In the genomic region with DNA sequence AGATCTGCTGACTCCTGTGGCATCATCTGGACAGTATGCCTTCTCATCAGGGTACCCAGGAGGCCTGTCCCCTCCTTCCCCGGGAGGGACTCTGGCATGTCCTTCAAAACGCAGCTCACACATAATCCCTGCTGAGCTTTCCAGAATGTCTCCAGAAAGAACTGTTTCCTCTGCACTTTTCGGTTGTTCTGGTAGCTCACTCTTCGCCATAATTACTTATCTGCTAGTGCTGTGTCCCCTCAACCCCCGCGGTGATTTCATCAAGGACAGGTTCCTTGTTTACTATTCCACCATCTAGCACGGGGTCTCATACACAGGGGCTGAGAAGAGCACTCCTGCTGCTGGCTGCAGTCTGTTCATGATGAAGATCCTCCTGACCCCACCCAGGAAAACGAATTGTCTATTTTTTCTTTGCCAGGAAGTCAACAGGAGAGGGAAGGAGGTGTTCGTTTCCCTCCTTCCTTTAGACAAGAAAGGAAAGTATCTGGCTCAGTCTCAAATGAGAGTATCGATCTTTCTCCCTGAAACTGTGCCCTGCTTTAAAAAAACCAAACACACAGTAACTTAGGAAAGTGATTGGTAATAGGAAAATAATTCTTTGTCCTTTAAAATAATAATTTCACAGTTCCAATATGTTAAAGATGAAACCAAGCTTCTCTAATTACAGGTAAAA, we compare ENCODE assay signal across 1 cellular context.
TF ChIP-seq lines count a peak whose summit lies in the region.

No MANE protein-coding gene starts in this region.

TF ChIP-seq in SK-N-SH treated with all-trans-retinoic acid at 6 μM for 48 hours, 23 proteins besides CTCF, POLR2A, EP300 and RAD21 (continued from another document):
- no peak for TF ChIP-seq ZFP30 (CRISPR knock-in tag; IDR thresholded peaks at IDR 0.05)
- TF ChIP-seq OSR1 (CRISPR knock-in tag; IDR thresholded peaks at IDR 0.05) = no peak
- TF ChIP-seq, protein P1, sequence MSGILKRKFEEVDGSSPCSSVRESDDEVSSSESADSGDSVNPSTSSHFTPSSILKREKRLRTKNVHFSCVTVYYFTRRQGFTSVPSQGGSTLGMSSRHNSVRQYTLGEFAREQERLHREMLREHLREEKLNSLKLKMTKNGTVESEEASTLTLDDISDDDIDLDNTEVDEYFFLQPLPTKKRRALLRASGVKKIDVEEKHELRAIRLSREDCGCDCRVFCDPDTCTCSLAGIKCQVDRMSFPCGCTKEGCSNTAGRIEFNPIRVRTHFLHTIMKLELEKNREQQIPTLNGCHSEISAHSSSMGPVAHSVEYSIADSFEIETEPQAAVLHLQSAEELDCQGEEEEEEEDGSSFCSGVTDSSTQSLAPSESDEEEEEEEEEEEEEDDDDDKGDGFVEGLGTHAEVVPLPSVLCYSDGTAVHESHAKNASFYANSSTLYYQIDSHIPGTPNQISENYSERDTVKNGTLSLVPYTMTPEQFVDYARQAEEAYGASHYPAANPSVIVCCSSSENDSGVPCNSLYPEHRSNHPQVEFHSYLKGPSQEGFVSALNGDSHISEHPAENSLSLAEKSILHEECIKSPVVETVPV (CRISPR knock-in tag; IDR thresholded peaks at IDR 0.05) = no peak
- no peak for TF ChIP-seq ARNTL (CRISPR knock-in tag; IDR thresholded peaks at IDR 0.05; ENCODE audit: borderline replicate concordance, low read depth)
TF ChIP-seq in SK-N-SH treated with all-trans-retinoic acid at 6 μM for 48 hours: peak in this region for 0.
